In the genomic region with DNA sequence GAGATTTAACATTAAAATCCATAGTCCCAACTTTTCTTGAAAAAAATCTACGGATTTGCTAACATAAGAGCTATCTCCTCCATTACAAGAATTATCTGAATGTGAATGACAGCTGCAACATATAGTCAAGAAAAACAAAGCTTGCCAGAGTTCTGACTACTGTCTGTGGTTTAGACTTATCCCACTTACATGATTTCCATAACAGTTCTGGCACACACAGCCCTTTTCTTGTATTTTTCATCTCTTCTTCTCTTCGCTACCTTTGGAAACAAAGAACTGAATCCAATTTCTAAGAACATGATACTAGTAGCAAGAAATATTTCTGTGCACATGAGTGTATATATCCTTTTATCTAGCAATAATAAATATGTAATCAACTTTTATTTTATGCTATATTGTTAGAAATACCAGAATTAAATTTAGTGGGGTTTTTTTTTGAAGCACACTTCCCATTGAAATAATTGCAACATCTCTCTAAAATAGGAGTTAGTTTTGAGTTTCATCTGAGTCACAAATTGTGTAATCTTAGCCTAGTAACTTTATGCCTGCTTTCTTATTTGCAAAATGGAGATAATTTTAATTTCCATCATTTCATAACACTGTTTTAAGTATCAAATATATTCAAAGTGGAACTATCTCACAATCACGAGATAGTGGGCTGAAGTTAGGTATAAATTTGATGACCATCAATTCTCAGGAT, we compare ENCODE assay signal across 1 cellular context.
TF ChIP-seq lines count a peak whose summit lies in the region.

No MANE protein-coding gene starts in this region.

TF ChIP-seq in IMR-90, 13 proteins besides CTCF, POLR2A, EP300 and RAD21:
- TF ChIP-seq MAZ (IDR thresholded peaks at IDR 0.05; ENCODE audit: borderline replicate concordance, low read depth, low read length) (no peak), CEBPB (IDR thresholded peaks at IDR 0.05; ENCODE audit: low read depth, low read length) (0 out of 2 replicates have a peak, but pooled peaks have one; percentile 13)
